Comparison of ENCODE assay signal across 36 cellular contexts in genomic region chr6:35824552-35825192, GRCh38. TPM values are rescaled to one million over a fixed set of nuclear protein-coding genes. Genes with fewer than 3 reads are reported as not detected.
"Had no signal": no experiment of that assay in that cellular context is flagged by ENCODE, and none has a peak within 500 bp of the region (broad histone marks: within the 10 kb centered on the region; RNA-seq: fewer than 3 reads in every experiment).

No MANE protein-coding gene starts in this region.

- H3K4me1 ChIP-seq: adrenal gland, body of pancreas, breast epithelium had no signal

- H3K27ac ChIP-seq: adrenal gland, body of pancreas, brain microvascular endothelial cell, breast epithelium, VCaP had no signal

- H3K9me3 ChIP-seq: adrenal gland, body of pancreas, breast epithelium had no signal

- H3K36me3 ChIP-seq: adrenal gland, brain microvascular endothelial cell, breast epithelium had no signal

- DNase-seq: activated B cell treated with CpG ODN at 0.5 μM for 24 hours; activated CD4-positive, alpha-beta memory T cell treated with anti-CD3 and anti-CD28 coated beads for 36 hours; activated CD4-positive, alpha-beta T cell treated with anti-CD3 and anti-CD28 coated beads for 4 hours; activated CD4-positive, alpha-beta T cell treated with anti-CD3 and anti-CD28 coated beads, Interleukin-2, amount 10 ng/mL, durations not matched to agents 24 days and 14 days; activated CD4-positive, alpha-beta T cell treated with anti-CD3 and anti-CD28 coated beads, Interleukin-2, amount 50 U/mL, for 1 hour; activated CD4-positive, alpha-beta T cell treated with anti-CD3 and anti-CD28 coated beads, Interleukin-2, amount 50 U/mL, for 4 hours; activated CD4-positive, CD25-positive, alpha-beta regulatory T cell treated with anti-CD3 and anti-CD28 coated beads, Interleukin-2, amount 50 U/mL, for 72 hours; activated CD8-positive, alpha-beta memory T cell treated with anti-CD3 and anti-CD28 coated beads, Interleukin-2, amount 50 U/mL, for 4 hours; activated CD8-positive, alpha-beta T cell treated with anti-CD3 and anti-CD28 coated beads for 36 hours; activated effector memory CD4-positive, alpha-beta T cell treated with anti-CD3 and anti-CD28 coated beads, Interleukin-2, amount 50 U/mL, for 16 hours; activated gamma-delta T cell treated with Interleukin-2 at 50 U/mL for 16 hours; activated naive CD4-positive, alpha-beta T cell; activated naive CD4-positive, alpha-beta T cell treated with anti-CD3 and anti-CD28 coated beads for 36 hours; activated naive CD4-positive, alpha-beta T cell treated with anti-CD3 and anti-CD28 coated beads, Interleukin-2, amount 50 U/mL, for 16 hours; activated naive CD8-positive, alpha-beta T cell treated with anti-CD3 and anti-CD28 coated beads for 36 hours; activated T-cell treated with anti-CD3 and anti-CD28 coated beads for 4 hours; activated T-cell treated with anti-CD3 and anti-CD28 coated beads, Interleukin-2, amount 50 U/mL, for 1 hour; activated T-cell treated with anti-CD3 and anti-CD28 coated beads, Interleukin-2, amount 50 U/mL, for 4 hours; activated T-cell treated with anti-CD3 and anti-CD28 coated beads, Interleukin-2, amount 50 U/mL, for 72 hours; adrenal gland; amniotic stem cell; aorta; body of pancreas; brain microvascular endothelial cell; central memory CD4-positive, alpha-beta T cell; T-helper 1 cell; T-helper 2 cell; T-helper 9 cell had no signal

- H3K27me3 ChIP-seq: adrenal gland, body of pancreas, brain microvascular endothelial cell, breast epithelium had no signal

- ATAC-seq: activated CD8-positive, alpha-beta T cell treated with anti-CD3 and anti-CD28 coated beads for 36 hours; activated naive CD4-positive, alpha-beta T cell treated with anti-CD3 and anti-CD28 coated beads, Interleukin-2, amount 50 U/mL, for 72 hours; activated T-cell treated with anti-CD3 and anti-CD28 coated beads, Interleukin-2, amount 50 U/mL, for 4 hours; activated T-cell treated with anti-CD3 and anti-CD28 coated beads, Interleukin-2, amount 50 U/mL, for 72 hours; activated T-helper 17 cell treated with anti-CD3 and anti-CD28 coated beads, Interleukin-2, amount 50 U/mL, for 72 hours; body of pancreas had no signal

- H3K4me3 ChIP-seq: adrenal gland, body of pancreas, breast epithelium had no signal

RNA-seq across cellular contexts. Expression of gene LHFPL5, which starts 19.5 kb away (rescaled TPM):
- total RNA-seq: activated B cell treated with CpG ODN at 0.5 μM for 24 hours; activated CD4-positive, alpha-beta memory T cell treated with anti-CD3 and anti-CD28 coated beads for 36 hours; activated CD4-positive, alpha-beta T cell treated with anti-CD3 and anti-CD28 coated beads, Interleukin-2, amount 10 ng/mL, durations not matched to agents 24 days and 14 days; activated CD8-positive, alpha-beta memory T cell treated with anti-CD3 and anti-CD28 coated beads for 36 hours; activated CD8-positive, alpha-beta T cell treated with anti-CD3 and anti-CD28 coated beads for 36 hours; activated naive CD4-positive, alpha-beta T cell treated with anti-CD3 and anti-CD28 coated beads for 36 hours; activated naive CD4-positive, alpha-beta T cell treated with anti-CD3 and anti-CD28 coated beads, Interleukin-2, amount 50 U/mL, for 72 hours; activated naive CD8-positive, alpha-beta T cell treated with anti-CD3 and anti-CD28 coated beads for 36 hours; activated T-cell treated with anti-CD3 and anti-CD28 coated beads, Interleukin-2, amount 50 U/mL, for 4 hours; activated T-cell treated with anti-CD3 and anti-CD28 coated beads, Interleukin-2, amount 50 U/mL, for 72 hours; activated T-helper 1 cell treated with anti-CD3 and anti-CD28 coated beads, Interleukin-12 subunit alpha, Interleukin-12 subunit beta, Interleukin-2, Interleukin-4 antibody, amounts not matched to agents 30 ng/mL and 10 ng/mL and 1 ng/mL, durations not matched to agents 14 hours and 24 hours and 36 hours; aorta; astrocyte; breast epithelium; cardiac septum had no signal
- polyA plus RNA-seq: aorta had no signal

RNA-seq across cellular contexts. Expression of gene CLPS, which starts 27.5 kb away (rescaled TPM):
- total RNA-seq: activated B cell treated with CpG ODN at 0.5 μM for 24 hours; activated CD4-positive, alpha-beta memory T cell treated with anti-CD3 and anti-CD28 coated beads for 36 hours; activated CD4-positive, alpha-beta T cell treated with anti-CD3 and anti-CD28 coated beads, Interleukin-2, amount 10 ng/mL, durations not matched to agents 24 days and 14 days; activated CD8-positive, alpha-beta memory T cell treated with anti-CD3 and anti-CD28 coated beads for 36 hours; activated CD8-positive, alpha-beta T cell treated with anti-CD3 and anti-CD28 coated beads for 36 hours; activated naive CD4-positive, alpha-beta T cell treated with anti-CD3 and anti-CD28 coated beads for 36 hours; activated naive CD4-positive, alpha-beta T cell treated with anti-CD3 and anti-CD28 coated beads, Interleukin-2, amount 50 U/mL, for 72 hours; activated naive CD8-positive, alpha-beta T cell treated with anti-CD3 and anti-CD28 coated beads for 36 hours; activated T-cell treated with anti-CD3 and anti-CD28 coated beads, Interleukin-2, amount 50 U/mL, for 72 hours; activated T-helper 1 cell treated with anti-CD3 and anti-CD28 coated beads, Interleukin-12 subunit alpha, Interleukin-12 subunit beta, Interleukin-2, Interleukin-4 antibody, amounts not matched to agents 30 ng/mL and 10 ng/mL and 1 ng/mL, durations not matched to agents 14 hours and 24 hours and 36 hours; astrocyte; breast epithelium; cardiac septum had no signal

RNA-seq across cellular contexts. Expression of gene CLPSL1, which starts 43.9 kb away (rescaled TPM):
- total RNA-seq: activated B cell treated with CpG ODN at 0.5 μM for 24 hours; activated CD4-positive, alpha-beta memory T cell treated with anti-CD3 and anti-CD28 coated beads for 36 hours; activated CD4-positive, alpha-beta T cell treated with anti-CD3 and anti-CD28 coated beads, Interleukin-2, amount 10 ng/mL, durations not matched to agents 24 days and 14 days; activated CD8-positive, alpha-beta memory T cell treated with anti-CD3 and anti-CD28 coated beads for 36 hours; activated CD8-positive, alpha-beta T cell treated with anti-CD3 and anti-CD28 coated beads for 36 hours; activated naive CD4-positive, alpha-beta T cell treated with anti-CD3 and anti-CD28 coated beads for 36 hours; activated naive CD4-positive, alpha-beta T cell treated with anti-CD3 and anti-CD28 coated beads, Interleukin-2, amount 50 U/mL, for 72 hours; activated naive CD8-positive, alpha-beta T cell treated with anti-CD3 and anti-CD28 coated beads for 36 hours; activated T-cell treated with anti-CD3 and anti-CD28 coated beads, Interleukin-2, amount 50 U/mL, for 4 hours; activated T-cell treated with anti-CD3 and anti-CD28 coated beads, Interleukin-2, amount 50 U/mL, for 72 hours; activated T-helper 1 cell treated with anti-CD3 and anti-CD28 coated beads, Interleukin-12 subunit alpha, Interleukin-12 subunit beta, Interleukin-2, Interleukin-4 antibody, amounts not matched to agents 30 ng/mL and 10 ng/mL and 1 ng/mL, durations not matched to agents 14 hours and 24 hours and 36 hours; activated T-helper 17 cell treated with anti-CD3 and anti-CD28 coated beads, Interleukin-2, amount 50 U/mL, for 72 hours; adrenal gland; aorta; astrocyte; cardiac septum had no signal
- polyA plus RNA-seq: adrenal gland, aorta had no signal

RNA-seq across cellular contexts. Expression of gene CLPSL2, which starts 48.3 kb away (rescaled TPM):
- total RNA-seq: activated B cell treated with CpG ODN at 0.5 μM for 24 hours; activated CD4-positive, alpha-beta memory T cell treated with anti-CD3 and anti-CD28 coated beads for 36 hours; activated CD4-positive, alpha-beta T cell treated with anti-CD3 and anti-CD28 coated beads, Interleukin-2, amount 10 ng/mL, durations not matched to agents 24 days and 14 days; activated CD8-positive, alpha-beta memory T cell treated with anti-CD3 and anti-CD28 coated beads for 36 hours; activated CD8-positive, alpha-beta T cell treated with anti-CD3 and anti-CD28 coated beads for 36 hours; activated naive CD4-positive, alpha-beta T cell treated with anti-CD3 and anti-CD28 coated beads for 36 hours; activated naive CD8-positive, alpha-beta T cell treated with anti-CD3 and anti-CD28 coated beads for 36 hours; activated T-cell treated with anti-CD3 and anti-CD28 coated beads, Interleukin-2, amount 50 U/mL, for 4 hours; activated T-cell treated with anti-CD3 and anti-CD28 coated beads, Interleukin-2, amount 50 U/mL, for 72 hours; activated T-helper 1 cell treated with anti-CD3 and anti-CD28 coated beads, Interleukin-12 subunit alpha, Interleukin-12 subunit beta, Interleukin-2, Interleukin-4 antibody, amounts not matched to agents 30 ng/mL and 10 ng/mL and 1 ng/mL, durations not matched to agents 14 hours and 24 hours and 36 hours; activated T-helper 17 cell treated with anti-CD3 and anti-CD28 coated beads, Interleukin-2, amount 50 U/mL, for 72 hours; adrenal gland; aorta; astrocyte; body of pancreas; cardiac septum had no signal
- polyA plus RNA-seq: adrenal gland, aorta had no signal
